ENCODE assay signal across 25 cellular contexts in genomic region chr5:143329843-143330242, GRCh38.
"Had no signal": no experiment of that assay in that cellular context is flagged by ENCODE, and none has a peak within 500 bp of the region (broad histone marks: within the 10 kb centered on the region; RNA-seq: fewer than 3 reads in every experiment).

No MANE protein-coding gene starts in this region.

- H3K36me3 ChIP-seq: brain microvascular endothelial cell, left ventricle myocardium inferior, sigmoid colon, tibial nerve had no signal

- DNase-seq: activated CD4-positive, alpha-beta memory T cell treated with anti-CD3 and anti-CD28 coated beads for 36 hours; activated CD4-positive, alpha-beta T cell treated with anti-CD3 and anti-CD28 coated beads, Interleukin-2, amount 10 ng/mL, durations not matched to agents 24 days and 14 days; activated CD4-positive, CD25-positive, alpha-beta regulatory T cell treated with anti-CD3 and anti-CD28 coated beads, Interleukin-2, amount 50 U/mL, for 72 hours; activated CD8-positive, alpha-beta memory T cell treated with anti-CD3 and anti-CD28 coated beads, Interleukin-2, amount 50 U/mL, for 4 hours; activated gamma-delta T cell; activated naive CD4-positive, alpha-beta T cell treated with anti-CD3 and anti-CD28 coated beads, Interleukin-2, amount 10 ng/mL, durations not matched to agents 7 days and 5 days; activated naive CD8-positive, alpha-beta T cell treated with anti-CD3 and anti-CD28 coated beads, Interleukin-2, amount 10 ng/mL, durations not matched to agents 7 days and 5 days; activated T-cell treated with anti-CD3 and anti-CD28 coated beads, Interleukin-2, amount 50 U/mL, for 1 hour; amniotic stem cell; brain microvascular endothelial cell; effector memory CD8-positive, alpha-beta T cell; foreskin keratinocyte; heart right ventricle; left ventricle myocardium inferior; mucosa of descending colon; nucleus accumbens; psoas muscle; sigmoid colon; stimulated activated CD4-positive, alpha-beta T cell treated with anti-CD3 and anti-CD28 coated beads, Interleukin-15, amount 100 ng/mL, for 24 hours; stimulated activated naive CD4-positive, alpha-beta T cell; T-helper 9 cell had no signal

- H3K27ac ChIP-seq: brain microvascular endothelial cell, coronary artery, foreskin keratinocyte, heart right ventricle, left ventricle myocardium inferior, parathyroid adenoma, sigmoid colon, tibial nerve had no signal

- H3K9ac ChIP-seq: parathyroid adenoma had no signal

- H3K4me3 ChIP-seq: coronary artery, heart right ventricle, left ventricle myocardium inferior, lung, mucosa of descending colon, psoas muscle, sigmoid colon, tibial nerve had no signal

- H2AFZ ChIP-seq: parathyroid adenoma had no signal

- H3K9me3 ChIP-seq: left ventricle myocardium inferior, mucosa of descending colon, psoas muscle, tibial nerve had no signal

- ATAC-seq: effector memory CD8-positive, alpha-beta T cell; foreskin keratinocyte; heart right ventricle; mucosa of descending colon; psoas muscle had no signal

- H3K27me3 ChIP-seq: brain microvascular endothelial cell, foreskin keratinocyte, heart right ventricle, sigmoid colon, tibial nerve had no signal

- H3K4me1 ChIP-seq: parathyroid adenoma had no signal
